ENCODE assay signal across 8 cellular contexts in genomic region chr19:35715355-35715809, GRCh38. TPM values are rescaled to one million over a fixed set of nuclear protein-coding genes. Genes with fewer than 3 reads are reported as not detected.
DNase-seq lines count a peak whose midpoint lies in the region; ATAC-seq and TF ChIP-seq lines count a peak whose summit lies in the region.

No MANE protein-coding gene starts in this region.

- peaks cover 30% of the 10 kb centered on the region for H3K4me1 Mint-ChIP-seq in Calu3 (ENCODE audit: low read depth, unreplicated experiment)
- H3K4me1 Mint-ChIP-seq in IgD-negative memory B cell, result peaks cover 41 to 60% (median 46%) of the 10 kb centered on the region in 3 donors
- H3K4me1 Mint-ChIP-seq in central memory CD8-positive, alpha-beta T cell, result peaks cover 77% of the 10 kb centered on the region
- H3K4me1 Mint-ChIP-seq in progenitor cell of endocrine pancreas (ENCODE audit: low read depth), result peaks cover 21% of the 10 kb centered on the region

- TF ChIP-seq CTCF in Calu3 (IDR thresholded peaks at IDR 0.05; ENCODE audit: unreplicated experiment) (no peak), progenitor cell of endocrine pancreas (IDR thresholded peaks at IDR 0.05; ENCODE audit: unreplicated experiment) (no peak)

- no peak for ATAC-seq in central memory CD8-positive, alpha-beta T cell (replicated peaks; ENCODE audit: extremely low read depth, poor library complexity, severe bottlenecking)
- ATAC-seq in GM21825 (IDR thresholded peaks at IDR 0.05; ENCODE audit: unreplicated experiment), result no peak

- H3K9me3 Mint-ChIP-seq in Calu3 (ENCODE audit: low read depth, unreplicated experiment), result no peaks in the 10 kb centered on the region
- H3K9me3 Mint-ChIP-seq in IgD-negative memory B cell, result no peaks in the 10 kb centered on the region
- H3K9me3 Mint-ChIP-seq in central memory CD8-positive, alpha-beta T cell, result no peaks in the 10 kb centered on the region
- H3K9me3 Mint-ChIP-seq in progenitor cell of endocrine pancreas (ENCODE audit: low read depth), result no peaks in the 10 kb centered on the region

- DNase-seq in Calu3, result no peak
- no peak for DNase-seq in central memory CD8-positive, alpha-beta T cell (ENCODE audit: low spot score in 2 of 2)
- DNase-seq in progenitor cell of endocrine pancreas (ENCODE audit: low spot score, unreplicated experiment), result no peak
- DNase-seq in DMS53 treated with DMSO at 0.1 percent for 48 hours (lab: John Stamatoyannopoulos, UW; ENCODE audit: unreplicated experiment), result no peak
- no peak for DNase-seq in cerebellar nuclear complex (lab: John Stamatoyannopoulos, UW)
- DNase-seq in iPS-NIHi7 (ENCODE audit: extremely low spot score), result no peak

- CTCF ChIA-PET in Calu3 (lab: Charles Lee), result interaction anchor here (0.9 to 1.3 kb wide), 3 partner anchors 13 to 166 kb away, joined by 3 to 5 read pairs (median 4); no protein-coding TSS in a partner anchor

- peaks cover 42% of the 10 kb centered on the region for H3K27me3 Mint-ChIP-seq in Calu3 (ENCODE audit: unreplicated experiment)
- no peaks in the 10 kb centered on the region for H3K27me3 Mint-ChIP-seq in IgD-negative memory B cell
- H3K27me3 Mint-ChIP-seq in central memory CD8-positive, alpha-beta T cell, result no peaks in the 10 kb centered on the region
- H3K27me3 Mint-ChIP-seq in progenitor cell of endocrine pancreas, result no peaks in the 10 kb centered on the region

- peak overlapping the region; percentile 43 for H3K27ac Mint-ChIP-seq in Calu3 (ENCODE audit: unreplicated experiment)
- H3K27ac Mint-ChIP-seq in IgD-negative memory B cell, result peak overlapping the region; percentile 90 to 98 (median 97)
- H3K27ac Mint-ChIP-seq in central memory CD8-positive, alpha-beta T cell (ENCODE audit: low read depth), result peak overlapping the region; percentile 98
- H3K27ac Mint-ChIP-seq in progenitor cell of endocrine pancreas, result no peak overlapping the region

- no TSS peak for BruUV-seq in Calu3 (replicated peaks; lab: Mats Ljungman, UMichigan)

- H3K4me3 Mint-ChIP-seq in Calu3 (ENCODE audit: low read depth, unreplicated experiment) (peak overlapping the region; percentile 77), IgD-negative memory B cell (peak overlapping the region; percentile 79 to 99 (median 95)), progenitor cell of endocrine pancreas (ENCODE audit: low read depth) (peak overlapping the region; percentile 82)
- peak overlapping the region; percentile 97 for H3K4me3 Mint-ChIP-seq in central memory CD8-positive, alpha-beta T cell

- intact Hi-C loops in Calu3 (cut with micrococcal nuclease; ENCODE audit: unreplicated experiment), result no loop called here

- H3K36me3 Mint-ChIP-seq in Calu3 (ENCODE audit: insufficient read depth, unreplicated experiment) (peaks cover 44% of the 10 kb centered on the region), IgD-negative memory B cell (no peaks in the 10 kb centered on the region), progenitor cell of endocrine pancreas (ENCODE audit: insufficient read depth) (peaks cover 1% of the 10 kb centered on the region)
- H3K36me3 Mint-ChIP-seq in central memory CD8-positive, alpha-beta T cell (ENCODE audit: insufficient read depth), result peaks cover 22% of the 10 kb centered on the region

RNA-seq across cellular contexts. Expression of gene KMT2B, which starts 2.4 kb away (rescaled TPM):
- total RNA-seq in Calu3 (2022) (65.2 and 65.3 TPM in 2 replicates), progenitor cell of endocrine pancreas (65.0 and 70.2 TPM in 2 replicates)
- polyA plus RNA-seq in IgD-negative memory B cell, result 2.7 TPM

RNA-seq across cellular contexts. Expression of gene ZBTB32, which starts 11.0 kb away (rescaled TPM):
- total RNA-seq in Calu3 (2022) (not detected in 2 replicates), progenitor cell of endocrine pancreas (not detected in 2 replicates)
- polyA plus RNA-seq in IgD-negative memory B cell, result 31.6 TPM

RNA-seq across cellular contexts. Expression of gene IGFLR1, which starts 26.9 kb away (rescaled TPM):
- total RNA-seq in Calu3 (2022) (9.2 and 9.9 TPM in 2 replicates), progenitor cell of endocrine pancreas (5.1 TPM in 2 replicates)
- polyA plus RNA-seq in IgD-negative memory B cell, result 140 TPM

RNA-seq across cellular contexts. Expression of gene U2AF1L4, which starts 29.8 kb away (rescaled TPM):
- 15.1 and 16.2 TPM in 2 replicates for total RNA-seq in Calu3 (2022)
- 74.8 TPM for polyA plus RNA-seq in IgD-negative memory B cell
- total RNA-seq in progenitor cell of endocrine pancreas, result 35.5 and 37.4 TPM in 2 replicates

RNA-seq across cellular contexts. Expression of gene PSENEN, which starts 30.1 kb away (rescaled TPM):
- total RNA-seq in Calu3 (2022), result 114 and 126 TPM in 2 replicates
- 85.0 TPM for polyA plus RNA-seq in IgD-negative memory B cell
- 81.4 and 83.8 TPM in 2 replicates for total RNA-seq in progenitor cell of endocrine pancreas
